ENCODE assay signal across 23 cellular contexts in genomic region chr17:46949291-46950174, GRCh38. TPM values are rescaled to one million over a fixed set of nuclear protein-coding genes. Genes with fewer than 3 reads are reported as not detected.
DNase-seq lines count a peak whose midpoint lies in the region; ATAC-seq, FAIRE-seq and TF ChIP-seq lines count a peak whose summit lies in the region.
"Had no signal": no experiment of that assay in that cellular context is flagged by ENCODE, and none has a peak within 500 bp of the region (broad histone marks: within the 10 kb centered on the region; RNA-seq: fewer than 3 reads in every experiment).

No MANE protein-coding gene starts in this region.

- intact Hi-C loops in kidney (cut with DNase I) = loop anchor here (10.0 kb wide), 1 partner anchor 105 kb away; no protein-coding TSS in a partner anchor

- no peak for FAIRE-seq in astrocyte (lab: Jason Lieb, UNC)
- no peak for FAIRE-seq in GM12891 (lab: Jason Lieb, UNC)
- no peak for FAIRE-seq in kidney (lab: Jason Lieb, UNC)

- H3K36me3 Mint-ChIP-seq in astrocyte (ENCODE audit: low read depth, unreplicated experiment) = peaks cover 4% of the 10 kb centered on the region
- peaks cover 10% of the 10 kb centered on the region for H3K36me3 Mint-ChIP-seq in stimulated activated memory B cell treated with anti-CD40 and anti-IgM and Interleukin-4, amounts not matched to agents 10 μg/mL and 1 μg/mL and 100 μg/mL, for 72 hours
- H3K36me3 Mint-ChIP-seq: activated naive CD4-positive, alpha-beta T cell treated with anti-CD3 and anti-CD28 coated beads, Interleukin-2, amount 50 U/mL, for 72 hours had no signal

- H2AFZ ChIP-seq in astrocyte (ENCODE audit: low read depth, low read length) = no peak overlapping the region

- no peak overlapping the region for H3K4me2 ChIP-seq in astrocyte (ENCODE audit: low read length)

- no peaks in the 10 kb centered on the region for H3K9me3 ChIP-seq in astrocyte (ENCODE audit: insufficient read depth, low read depth, low read length)
- H3K9me3 ChIP-seq in kidney (ENCODE audit: control insufficient read depth in 1 of 2, low read length in 2 of 2) = no peaks in the 10 kb centered on the region
- H3K9me3 ChIP-seq: HAP-1, spleen, uterus had no signal

- no peaks in the 10 kb centered on the region for H3K79me2 ChIP-seq in astrocyte (ENCODE audit: insufficient read depth, low read length)

- H3K27me3 Mint-ChIP-seq in astrocyte (ENCODE audit: low read depth, unreplicated experiment) = peaks cover 12% of the 10 kb centered on the region
- H3K27me3 Mint-ChIP-seq in stimulated activated memory B cell treated with anti-CD40 and anti-IgM and Interleukin-4, amounts not matched to agents 10 μg/mL and 1 μg/mL and 100 μg/mL, for 72 hours = no peaks in the 10 kb centered on the region
- H3K27me3 Mint-ChIP-seq: activated CD4-positive, alpha-beta T cell treated with anti-CD3 and anti-CD28 coated beads, Interleukin-2, amount 10 ng/mL, durations not matched to agents 24 days and 14 days; stimulated activated naive CD8-positive, alpha-beta T cell treated with anti-CD3 and anti-CD28 coated beads, Interleukin-15, amount 100 ng/mL, for 72 hours had no signal

- H3K9me3 Mint-ChIP-seq in astrocyte (ENCODE audit: unreplicated experiment) = no peaks in the 10 kb centered on the region
- no peaks in the 10 kb centered on the region for H3K9me3 Mint-ChIP-seq in stimulated activated memory B cell treated with anti-CD40 and anti-IgM and Interleukin-4, amounts not matched to agents 10 μg/mL and 1 μg/mL and 100 μg/mL, for 72 hours
- H3K9me3 Mint-ChIP-seq: activated CD4-positive, alpha-beta T cell treated with anti-CD3 and anti-CD28 coated beads, Interleukin-2, amount 10 ng/mL, durations not matched to agents 24 days and 14 days; activated naive CD4-positive, alpha-beta T cell treated with anti-CD3 and anti-CD28 coated beads, Interleukin-2, amount 50 U/mL, for 72 hours; stimulated activated naive CD8-positive, alpha-beta T cell treated with anti-CD3 and anti-CD28 coated beads, Interleukin-15, amount 100 ng/mL, for 72 hours; T-helper 2 cell treated with Interferon-gamma antibody and Interleukin-4, amounts not matched to agents 5 μg/mL and 100 μg/mL, for 36 hours had no signal

- no peak for TF ChIP-seq CTCF in astrocyte (IDR thresholded peaks at IDR 0.05; ENCODE audit: insufficient read depth, low read depth, low read length)
- TF ChIP-seq CTCF in kidney (IDR thresholded peaks at IDR 0.05; ENCODE audit: borderline replicate concordance, extremely low read depth, insufficient read depth) = no peak

- H3K36me3 ChIP-seq in astrocyte (ENCODE audit: insufficient read depth, low read length) = no peaks in the 10 kb centered on the region
- no peaks in the 10 kb centered on the region for H3K36me3 ChIP-seq in kidney (ENCODE audit: control insufficient read depth in 1 of 2, insufficient read depth in 2 of 2, low read length in 2 of 2)
- H3K36me3 ChIP-seq: HAP-1, uterus had no signal

- H3K27ac ChIP-seq in astrocyte (ENCODE audit: low read depth, low read length) (no peak overlapping the region), kidney (ENCODE audit: low read depth in 2 of 2, low read length in 2 of 2) (no peak overlapping the region)
- H3K27ac ChIP-seq: spleen, uterus had no signal

- peaks cover 22% of the 10 kb centered on the region for H3K27me3 ChIP-seq in astrocyte (ENCODE audit: insufficient read depth, low read length)
- H3K27me3 ChIP-seq: spleen, uterus had no signal

- TF ChIP-seq POLR2A in GM12891 (IDR thresholded peaks at IDR 0.05; ENCODE audit: low read depth, low read length) = no peak

- H4K20me1 ChIP-seq in astrocyte (ENCODE audit: insufficient read depth, low read length) = peaks cover 5% of the 10 kb centered on the region

- peak overlapping the region; percentile 14 for H3K4me3 Mint-ChIP-seq in astrocyte (ENCODE audit: unreplicated experiment)
- no peak overlapping the region for H3K4me3 Mint-ChIP-seq in stimulated activated memory B cell treated with anti-CD40 and anti-IgM and Interleukin-4, amounts not matched to agents 10 μg/mL and 1 μg/mL and 100 μg/mL, for 72 hours
- H3K4me3 Mint-ChIP-seq: activated CD4-positive, alpha-beta T cell treated with anti-CD3 and anti-CD28 coated beads, Interleukin-2, amount 10 ng/mL, durations not matched to agents 24 days and 14 days; stimulated activated naive CD8-positive, alpha-beta T cell treated with anti-CD3 and anti-CD28 coated beads, Interleukin-15, amount 100 ng/mL, for 72 hours; T-helper 2 cell treated with Interferon-gamma antibody and Interleukin-4, amounts not matched to agents 5 μg/mL and 100 μg/mL, for 36 hours had no signal

- H3K27ac Mint-ChIP-seq in astrocyte (ENCODE audit: unreplicated experiment) = no peak overlapping the region
- no peak overlapping the region for H3K27ac Mint-ChIP-seq in stimulated activated memory B cell treated with anti-CD40 and anti-IgM and Interleukin-4, amounts not matched to agents 10 μg/mL and 1 μg/mL and 100 μg/mL, for 72 hours
- H3K27ac Mint-ChIP-seq: activated CD4-positive, alpha-beta T cell treated with anti-CD3 and anti-CD28 coated beads, Interleukin-2, amount 10 ng/mL, durations not matched to agents 24 days and 14 days; T-helper 2 cell treated with Interferon-gamma antibody and Interleukin-4, amounts not matched to agents 5 μg/mL and 100 μg/mL, for 36 hours had no signal

- DNase-seq in ELR (ENCODE audit: low read depth) (peak; percentile 75), LHCN-M2 (ENCODE audit: low read depth) (peak; percentile 35), astrocyte (ENCODE audit: low read depth) (no peak), left lobe of liver (ENCODE audit: low spot score) (peak; percentile 24), GM12891 (ENCODE audit: insufficient read length, low spot score) (no peak), kidney (no peak)
- no peak for DNase-seq in stimulated activated CD8-positive, alpha-beta memory T cell treated with anti-CD3 and anti-CD28 coated beads, Interleukin-4, amount 100 ng/mL, for 48 hours
- DNase-seq: activated CD4-positive, alpha-beta T cell treated with anti-CD3 and anti-CD28 coated beads, Interleukin-2, amount 10 ng/mL, durations not matched to agents 24 days and 14 days; activated T-cell treated with anti-CD3 and anti-CD28 coated beads for 4 hours; DMS153; NCI-H187; spleen; stimulated activated naive CD8-positive, alpha-beta T cell treated with anti-CD3 and anti-CD28 coated beads, Interleukin-15, amount 100 ng/mL, for 72 hours; uterus had no signal

- H3K4me1 ChIP-seq in astrocyte (ENCODE audit: insufficient read depth, low read length) (no peaks in the 10 kb centered on the region), kidney (ENCODE audit: control insufficient read depth in 1 of 2, insufficient read depth in 1 of 2, low read depth in 1 of 2, low read length in 2 of 2) (no peaks in the 10 kb centered on the region)
- H3K4me1 ChIP-seq: HAP-1, uterus had no signal

- H3K9ac ChIP-seq in astrocyte (ENCODE audit: low read length) (no peak overlapping the region), kidney (ENCODE audit: low read length in 2 of 2) (no peak overlapping the region)

- H3K4me3 ChIP-seq in astrocyte (ENCODE audit: insufficient read depth, low read depth, low read length) (no peak overlapping the region), kidney (ENCODE audit: low read length in 2 of 2) (no peak overlapping the region)
- H3K4me3 ChIP-seq: HAP-1, spleen, uterus had no signal

- no peak for ATAC-seq in left lobe of liver
- no peak for ATAC-seq in stimulated activated memory B cell treated with anti-CD40 and anti-IgM and Interleukin-4, amounts not matched to agents 10 μg/mL and 1 μg/mL and 100 μg/mL, for 72 hours
- ATAC-seq: stimulated activated naive CD8-positive, alpha-beta T cell treated with anti-CD3 and anti-CD28 coated beads, Interleukin-15, amount 100 ng/mL, for 72 hours had no signal

- peaks cover 12% of the 10 kb centered on the region for H3K4me1 Mint-ChIP-seq in astrocyte (ENCODE audit: low read depth, unreplicated experiment)
- H3K4me1 Mint-ChIP-seq in stimulated activated memory B cell treated with anti-CD40 and anti-IgM and Interleukin-4, amounts not matched to agents 10 μg/mL and 1 μg/mL and 100 μg/mL, for 72 hours = no peaks in the 10 kb centered on the region
- H3K4me1 Mint-ChIP-seq: activated CD4-positive, alpha-beta T cell treated with anti-CD3 and anti-CD28 coated beads, Interleukin-2, amount 10 ng/mL, durations not matched to agents 24 days and 14 days had no signal

TF ChIP-seq in GM12891, 5 proteins besides CTCF, POLR2A, EP300 and RAD21:
- TF ChIP-seq TAF1 (IDR thresholded peaks at IDR 0.05; ENCODE audit: low read depth, low read length) (no peak), SPI1 (IDR thresholded peaks at IDR 0.05; ENCODE audit: low read depth, low read length) (no peak)
TF ChIP-seq in GM12891: peak in this region for 0.

RNA-seq across cellular contexts. Expression of gene GOSR2, which starts 26.6 kb away (rescaled TPM):
- 28.7 and 39.2 TPM in 2 replicates for total RNA-seq in LHCN-M2 (2014; rRNA removed)
- polyA plus RNA-seq in LHCN-M2 (2012) = 41.2 TPM
- total RNA-seq in astrocyte = 66.0 and 67.0 TPM in 2 replicates
- 28.1 TPM for total RNA-seq in left lobe of liver
- polyA plus RNA-seq in GM12891 (2012; ENCODE audit: low read depth, missing spikeins) = 23.9 TPM
- total RNA-seq in kidney = 68.2 TPM
- 61.4 TPM for polyA plus RNA-seq in kidney (ENCODE audit: insufficient read depth, low read depth, low replicate concordance)

RNA-seq across cellular contexts. Expression of gene RPRML, which starts 29.5 kb away (rescaled TPM):
- total RNA-seq in LHCN-M2 (2014; rRNA removed) (not detected in 2 replicates), astrocyte (not detected in 2 replicates), left lobe of liver (not detected), kidney (not detected)
- polyA plus RNA-seq in LHCN-M2 (2012) = not detected
- not detected for polyA plus RNA-seq in GM12891 (2012; ENCODE audit: low read depth, missing spikeins)
- not detected for polyA plus RNA-seq in kidney (ENCODE audit: insufficient read depth, low read depth, low replicate concordance)
- total RNA-seq: activated CD4-positive, alpha-beta T cell treated with anti-CD3 and anti-CD28 coated beads, Interleukin-2, amount 10 ng/mL, durations not matched to agents 24 days and 14 days; activated naive CD4-positive, alpha-beta T cell treated with anti-CD3 and anti-CD28 coated beads, Interleukin-2, amount 50 U/mL, for 72 hours; chondrocyte; glomerular endothelial cell; osteocyte; RPMI7951; spleen; uterus had no signal
- polyA plus RNA-seq: BJ, spleen had no signal

Comparison
In these comparisons a context has a peak if more than half of its experiments do, and no peak if none do; other contexts are left out.
1. DNase-seq: peak in ELR (single experiment), LHCN-M2 (single experiment) and left lobe of liver (single experiment); none in astrocyte (single experiment), stimulated activated CD8-positive, alpha-beta memory T cell treated with anti-CD3 and anti-CD28 coated beads, Interleukin-4, amount 100 ng/mL, for 48 hours (single experiment), GM12891 (single experiment) and kidney (single experiment).